In the genomic region with DNA sequence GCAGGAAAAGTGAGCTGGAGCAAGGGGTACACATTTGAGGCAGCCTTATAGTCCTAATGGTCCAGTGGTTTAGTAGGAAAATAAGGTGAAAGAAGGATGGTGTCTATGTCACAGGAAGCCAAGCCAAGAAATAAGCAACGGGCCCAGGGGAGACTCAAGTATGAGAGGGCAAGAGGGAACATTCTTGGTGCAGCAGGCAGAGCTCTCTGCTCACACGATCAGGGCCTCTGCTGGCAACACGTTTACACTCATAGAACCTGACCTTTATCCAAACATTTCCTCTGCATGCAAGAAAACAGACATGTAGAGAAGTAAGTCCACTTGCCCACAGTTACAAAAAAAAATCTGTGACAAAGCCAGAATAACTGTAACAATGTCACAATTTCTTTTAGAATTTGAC, we compare ENCODE assay signal across 37 cellular contexts. TPM values are rescaled to one million over a fixed set of nuclear protein-coding genes. Genes with fewer than 3 reads are reported as not detected.
"Had no signal": no experiment of that assay in that cellular context is flagged by ENCODE, and none has a peak within 500 bp of the region (broad histone marks: within the 10 kb centered on the region; RNA-seq: fewer than 3 reads in every experiment).

No MANE protein-coding gene starts in this region.

- H3K4me3 Mint-ChIP-seq: activated naive CD4-positive, alpha-beta T cell treated with anti-CD3 and anti-CD28 coated beads, Interleukin-2, amount 10 ng/mL, durations not matched to agents 7 days and 5 days; activated naive CD8-positive, alpha-beta T cell treated with anti-CD3 and anti-CD28 coated beads, Interleukin-2, amount 10 ng/mL, durations not matched to agents 7 days and 5 days; natural killer cell treated with Interleukin-12 subunit alpha and Interleukin-12 subunit beta and Interleukin-15 and Interleukin-18, amount 100 ng/mL, for 72 hours; T-helper 17 cell; type B pancreatic cell had no signal

- H3K27ac ChIP-seq: brain microvascular endothelial cell, colonic mucosa, epithelial cell of prostate, esophagus squamous epithelium, left ventricle myocardium inferior, neutrophil, ovary, spleen, testis, WERI-Rb-1 had no signal

- DNase-seq: activated CD4-positive, alpha-beta T cell treated with anti-CD3 and anti-CD28 coated beads for 48 hours; activated CD4-positive, alpha-beta T cell treated with anti-CD3 and anti-CD28 coated beads, Interleukin-2, amount 50 U/mL, for 48 hours; activated CD8-positive, alpha-beta memory T cell treated with anti-CD3 and anti-CD28 coated beads for 24 hours; activated CD8-positive, alpha-beta memory T cell treated with anti-CD3 and anti-CD28 coated beads, Interleukin-2, amount 50 U/mL, for 4 hours; activated gamma-delta T cell; activated naive CD4-positive, alpha-beta T cell treated with anti-CD3 and anti-CD28 coated beads, Interleukin-2, amount 10 ng/mL, durations not matched to agents 7 days and 5 days; activated naive CD8-positive, alpha-beta T cell treated with anti-CD3 and anti-CD28 coated beads, Interleukin-2, amount 10 ng/mL, durations not matched to agents 7 days and 5 days; activated T-cell treated with anti-CD3 and anti-CD28 coated beads, Interleukin-2, amount 50 U/mL, for 1 hour; amniotic stem cell; brain microvascular endothelial cell; central memory CD4-positive, alpha-beta T cell; colonic mucosa; effector CD8-positive, alpha-beta T cell; esophagus squamous epithelium; left ventricle myocardium inferior; mucosa of descending colon; ovary; retina; spleen; stimulated activated CD4-positive, alpha-beta T cell treated with anti-CD3 and anti-CD28 coated beads, Interleukin-2, amount 100 ng/mL, for 48 hours; stimulated activated naive CD8-positive, alpha-beta T cell treated with anti-CD3 and anti-CD28 coated beads, Interleukin-15, Interleukin-2, amounts not matched to agents 100 U/mL and 50 U/mL, for 24 hours; T-helper 17 cell; T1000; testis; WERI-Rb-1 had no signal

- H3K36me3 Mint-ChIP-seq: activated naive CD4-positive, alpha-beta T cell treated with anti-CD3 and anti-CD28 coated beads, Interleukin-2, amount 10 ng/mL, durations not matched to agents 7 days and 5 days; activated naive CD8-positive, alpha-beta T cell treated with anti-CD3 and anti-CD28 coated beads, Interleukin-2, amount 10 ng/mL, durations not matched to agents 7 days and 5 days; natural killer cell treated with Interleukin-12 subunit alpha and Interleukin-12 subunit beta and Interleukin-15 and Interleukin-18, amount 100 ng/mL, for 72 hours; type B pancreatic cell had no signal

- H3K36me3 ChIP-seq: brain microvascular endothelial cell, colonic mucosa, esophagus squamous epithelium, left ventricle myocardium inferior, neutrophil, ovary, spleen, WERI-Rb-1 had no signal

- H3K27ac Mint-ChIP-seq: activated naive CD4-positive, alpha-beta T cell treated with anti-CD3 and anti-CD28 coated beads, Interleukin-2, amount 10 ng/mL, durations not matched to agents 7 days and 5 days; activated naive CD8-positive, alpha-beta T cell treated with anti-CD3 and anti-CD28 coated beads, Interleukin-2, amount 10 ng/mL, durations not matched to agents 7 days and 5 days; natural killer cell treated with Interleukin-12 subunit alpha and Interleukin-12 subunit beta and Interleukin-15 and Interleukin-18, amount 100 ng/mL, for 72 hours; progenitor cell of endocrine pancreas; T-helper 17 cell; type B pancreatic cell had no signal

- H3K9me3 Mint-ChIP-seq: activated naive CD8-positive, alpha-beta T cell treated with anti-CD3 and anti-CD28 coated beads, Interleukin-2, amount 10 ng/mL, durations not matched to agents 7 days and 5 days; natural killer cell treated with Interleukin-12 subunit alpha and Interleukin-12 subunit beta and Interleukin-15 and Interleukin-18, amount 100 ng/mL, for 72 hours; type B pancreatic cell had no signal

- H3K27me3 ChIP-seq: brain microvascular endothelial cell, colonic mucosa, esophagus squamous epithelium, neutrophil, ovary, spleen, testis had no signal

- H3K27me3 Mint-ChIP-seq: activated naive CD4-positive, alpha-beta T cell treated with anti-CD3 and anti-CD28 coated beads, Interleukin-2, amount 10 ng/mL, durations not matched to agents 7 days and 5 days; T-helper 17 cell; type B pancreatic cell had no signal

- ATAC-seq: activated CD4-positive, CD25-positive, alpha-beta regulatory T cell treated with anti-CD3 and anti-CD28 coated beads, Interleukin-2, amount 50 U/mL, for 24 hours; mucosa of descending colon; natural killer cell treated with Interleukin-12 subunit alpha and Interleukin-12 subunit beta and Interleukin-15 and Interleukin-18, amount 100 ng/mL, for 72 hours; stimulated activated naive CD8-positive, alpha-beta T cell treated with anti-CD3 and anti-CD28 coated beads, Interleukin-15, Interleukin-2, amounts not matched to agents 100 U/mL and 50 U/mL, for 24 hours; T-helper 17 cell had no signal

- H3K4me3 ChIP-seq: colonic mucosa, esophagus squamous epithelium, left ventricle myocardium inferior, mucosa of descending colon, ovary, spleen, testis had no signal

- H3K9me3 ChIP-seq: colonic mucosa, esophagus squamous epithelium, left ventricle myocardium inferior, mucosa of descending colon, neutrophil, ovary, spleen, testis had no signal

- H3K4me1 ChIP-seq: colonic mucosa, esophagus squamous epithelium, spleen had no signal

- H3K4me1 Mint-ChIP-seq: activated naive CD4-positive, alpha-beta T cell treated with anti-CD3 and anti-CD28 coated beads, Interleukin-2, amount 10 ng/mL, durations not matched to agents 7 days and 5 days; activated naive CD8-positive, alpha-beta T cell treated with anti-CD3 and anti-CD28 coated beads, Interleukin-2, amount 10 ng/mL, durations not matched to agents 7 days and 5 days; T-helper 17 cell had no signal

RNA-seq across cellular contexts. Expression of gene LRRC30, which starts 32.6 kb away (rescaled TPM):
- total RNA-seq: activated naive CD8-positive, alpha-beta T cell treated with anti-CD3 and anti-CD28 coated beads, Interleukin-2, amount 10 ng/mL, durations not matched to agents 7 days and 5 days; astrocyte; colonic mucosa; dermis microvascular lymphatic vessel endothelial cell; esophagus squamous epithelium; frontal cortex; left ventricle myocardium inferior; lung microvascular endothelial cell; mesenteric fat pad; mucosa of descending colon; myocyte; natural killer cell treated with Interleukin-12 subunit alpha and Interleukin-12 subunit beta and Interleukin-15 and Interleukin-18, amount 100 ng/mL, for 72 hours; ovary; progenitor cell of endocrine pancreas; spleen; T-helper 17 cell; testis had no signal
- polyA plus RNA-seq: ovary, spleen had no signal
